In the genomic region with DNA sequence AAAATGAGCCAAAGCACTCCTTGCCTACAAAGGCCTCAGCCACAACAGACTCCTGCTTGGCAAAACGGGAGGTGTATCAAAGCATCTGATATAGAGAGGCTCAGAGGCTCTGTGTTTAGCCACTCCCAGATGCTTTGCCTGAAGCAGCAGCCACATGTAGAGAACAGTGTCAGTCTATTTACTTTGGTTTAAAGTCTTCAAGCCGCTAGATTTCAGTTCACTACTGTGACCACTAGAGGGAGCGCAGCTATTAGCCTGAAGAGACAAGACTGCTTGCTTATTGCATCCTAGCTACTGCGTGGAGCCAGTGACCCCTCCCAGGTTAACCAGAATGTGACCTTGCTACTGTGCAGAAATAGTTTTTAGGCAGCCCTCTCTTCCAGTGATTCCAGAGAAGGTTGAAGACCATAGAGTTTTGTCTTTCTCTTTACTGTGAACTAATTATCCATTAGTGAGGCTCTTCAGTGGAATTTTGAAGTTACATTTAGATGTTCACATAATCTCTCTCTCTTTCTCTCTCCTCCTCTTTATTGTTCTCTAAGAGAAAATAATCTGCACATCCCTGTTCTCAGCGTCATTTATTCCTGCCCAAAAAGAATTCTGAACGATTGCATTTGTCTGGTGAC, we compare ENCODE assay signal across 8 cellular contexts. TPM values are rescaled to one million over a fixed set of nuclear protein-coding genes. Genes with fewer than 3 reads are reported as not detected.
DNase-seq lines count a peak whose midpoint lies in the region; ATAC-seq, FAIRE-seq and TF ChIP-seq lines count a peak whose summit lies in the region.

No MANE protein-coding gene starts in this region.

- TF ChIP-seq RAD21 in H1 (IDR thresholded peaks at IDR 0.05 in 1 of 2, conservative IDR thresholded peaks at IDR 0.05 in 1 of 2; ENCODE audit: low read depth in 2 of 2, low read length in 2 of 2) = peak; percentile 95 to 96

- H3K23ac ChIP-seq in H1 (ENCODE audit: insufficient read length) = no peak overlapping the region

- peaks cover 14% of the 10 kb centered on the region for H3K27me3 Mint-ChIP-seq in activated CD8-positive, alpha-beta T cell treated with anti-CD3 and anti-CD28 coated beads for 36 hours

- no peak overlapping the region for H2BK20ac ChIP-seq in H1 (ENCODE audit: low read length)

- H3K27ac Mint-ChIP-seq in activated CD8-positive, alpha-beta T cell treated with anti-CD3 and anti-CD28 coated beads for 36 hours = no peak overlapping the region

- H3K9me3 ChIP-seq in H1 (ENCODE audit: insufficient read depth in 2 of 2, low read depth in 1 of 2, low read length in 1 of 2) = no peaks in the 10 kb centered on the region

- H3K36me3 ChIP-seq in H1 (ENCODE audit: control insufficient read depth in 2 of 4, insufficient read depth in 4 of 4, low read length in 3 of 4) = no peaks in the 10 kb centered on the region

- H2BK12ac ChIP-seq in H1 (ENCODE audit: low read depth, low read length) = no peak overlapping the region

- peaks cover 2% of the 10 kb centered on the region; the same call in 1 of the 2 replicates for H3K23me2 ChIP-seq in H1 (ENCODE audit: low read depth, low read length)

- no peak overlapping the region for H2BK15ac ChIP-seq in H1 (ENCODE audit: low read length)

- POLR2A ChIA-PET in activated CD8-positive, alpha-beta T cell treated with anti-CD3 and anti-CD28 coated beads for 36 hours (lab: Charles Lee) = interaction anchor here (0.6 kb wide), 1 partner anchor 74 kb away, joined by 3 read pairs; no protein-coding TSS in a partner anchor
- POLR2A ChIA-PET in H1 (lab: Charles Lee; ENCODE audit: partially characterized antibody) = interaction anchor here (0.6 to 0.9 kb wide), 2 partner anchors 159 to 190 kb away, joined by 3 to 5 read pairs; no protein-coding TSS in a partner anchor

- no peaks in the 10 kb centered on the region for H3K36me3 Mint-ChIP-seq in activated CD8-positive, alpha-beta T cell treated with anti-CD3 and anti-CD28 coated beads for 36 hours (ENCODE audit: low read depth)

- H3K79me2 ChIP-seq in H1 (ENCODE audit: control insufficient read depth in 1 of 2, insufficient read depth in 2 of 2, low read length in 2 of 2) = no peaks in the 10 kb centered on the region

- no peaks in the 10 kb centered on the region for H3K79me1 ChIP-seq in H1 (ENCODE audit: low read depth, low read length)

- H4K20me1 ChIP-seq in H1 (replicated peaks in 1 of 2; ENCODE audit: control insufficient read depth in 1 of 2, insufficient read depth in 2 of 2, low read length in 2 of 2) = no peaks in the 10 kb centered on the region

- H3K4me1 Mint-ChIP-seq in activated CD8-positive, alpha-beta T cell treated with anti-CD3 and anti-CD28 coated beads for 36 hours (ENCODE audit: low read depth) = no peaks in the 10 kb centered on the region

- H3K9me3 Mint-ChIP-seq in activated CD8-positive, alpha-beta T cell treated with anti-CD3 and anti-CD28 coated beads for 36 hours = no peaks in the 10 kb centered on the region

- intact Hi-C loops in activated CD8-positive, alpha-beta T cell treated with anti-CD3 and anti-CD28 coated beads for 36 hours (cut with micrococcal nuclease) = loop anchor here (1.0 kb wide), 1 partner anchor 281 kb away; no protein-coding TSS in a partner anchor

- peak; percentile 87 for FAIRE-seq in H1 (lab: Jason Lieb, UNC)

- H3K4ac ChIP-seq in H1 (replicated peaks; ENCODE audit: insufficient read length, low read depth, low read length) = no peak overlapping the region

- H2BK120ac ChIP-seq in H1 (replicated peaks; ENCODE audit: low read depth, low read length) = no peak overlapping the region

- H4K91ac ChIP-seq in H1 (replicated peaks; ENCODE audit: insufficient read length, low read length) = no peak overlapping the region

- no peak overlapping the region for H3K4me3 ChIP-seq in HL-60 (replicated peaks; ENCODE audit: insufficient read depth, low read length)
- no peak overlapping the region for H3K4me3 ChIP-seq in H1 (ENCODE audit: extremely low read depth in 1 of 4, insufficient read depth in 2 of 4, low read depth in 3 of 4, low read length in 4 of 4)

- H4K5ac ChIP-seq in H1 (ENCODE audit: insufficient read length, low read depth, low read length) = no peak overlapping the region

- no peaks in the 10 kb centered on the region for H3K4me1 ChIP-seq in H1 (replicated peaks in 1 of 4; ENCODE audit: control insufficient read depth in 3 of 4, insufficient read depth in 4 of 4, low read length in 3 of 4)

- H3K18ac ChIP-seq in H1 (ENCODE audit: extremely low read depth, low read length) = no peak overlapping the region

- H3K27ac ChIP-seq in HL-60 (replicated peaks) (no peak overlapping the region), H1 (ENCODE audit: low read depth, low read length) (no peak overlapping the region)

- no peak overlapping the region for H2BK5ac ChIP-seq in H1 (ENCODE audit: low read depth, low read length)

- H3K56ac ChIP-seq in H1 (replicated peaks; ENCODE audit: insufficient read length, low read depth, low read length) = no peak overlapping the region

- no peaks in the 10 kb centered on the region for H3K27me3 ChIP-seq in HL-60 (ENCODE audit: insufficient read depth, poor library complexity, severe bottlenecking)
- H3K27me3 ChIP-seq in H1 (replicated peaks in 1 of 4; ENCODE audit: control insufficient read depth in 3 of 4, extremely low read depth in 1 of 4, insufficient read depth in 3 of 4, low read length in 3 of 4) = no peaks in the 10 kb centered on the region

- TF ChIP-seq EP300 in H1 (IDR thresholded peaks at IDR 0.05; ENCODE audit: borderline replicate concordance in 1 of 2, low read depth in 2 of 2, low read length in 2 of 2) = no peak

- DNase-seq in DMS 273 treated with DMSO at 0.1 percent for 48 hours (lab: John Stamatoyannopoulos, UW) (peak; percentile 75), HL-60 (ENCODE audit: low read depth in 1 of 2, low spot score in 1 of 2) (peak; percentile 28 to 65), NCI-H774 (lab: John Stamatoyannopoulos, UW) (peak; percentile 76), H1 (ENCODE audit: low read depth in 1 of 2, low spot score in 2 of 2) (peak; percentile 66 to 70), midbrain (lab: John Stamatoyannopoulos, UW) (peak; percentile 86)
- peak; percentile 75 for DNase-seq in activated CD8-positive, alpha-beta T cell treated with anti-CD3 and anti-CD28 coated beads for 36 hours
- DNase-seq in stimulated activated CD8-positive, alpha-beta memory T cell treated with anti-CD3 and anti-CD28 coated beads, Interleukin-7, amount 100 ng/mL, for 1 hour (ENCODE audit: low read depth in 2 of 2) = peak; percentile 9 to 14

- H2AK5ac ChIP-seq in H1 (ENCODE audit: low read depth, low read length) = no peak overlapping the region

- H3K4me3 Mint-ChIP-seq in activated CD8-positive, alpha-beta T cell treated with anti-CD3 and anti-CD28 coated beads for 36 hours = no peak overlapping the region

- H3K4me2 ChIP-seq in H1 (ENCODE audit: insufficient read depth in 1 of 2, low read depth in 2 of 2, low read length in 2 of 2) = no peak overlapping the region

- no peak for TF ChIP-seq POLR2A in H1 (IDR thresholded peaks at IDR 0.05; ENCODE audit: control extremely low read depth in 1 of 2, low read depth in 2 of 2, low read length in 2 of 2)

- 20% methylated on average over 6 of the region's 6 CpGs; no CpG with 5 or more reads in 1 of the 2 experiments for WGBS in H1 (ENCODE audit: extremely low coverage in 1 of 2, insufficient coverage in 1 of 2, insufficient read length in 1 of 2, insufficient replicate concordance in 2 of 2, low coverage in 1 of 2, low lambda C conversion rate in 2 of 2, missing lambda C conversion rate in 1 of 2), 2 experiments

- peak; percentile 92 for TF ChIP-seq CTCF in HL-60 (IDR thresholded peaks at IDR 0.05; ENCODE audit: insufficient read depth, low read length)
- peak; percentile 85 for TF ChIP-seq CTCF in activated CD8-positive, alpha-beta T cell treated with anti-CD3 and anti-CD28 coated beads for 36 hours (IDR thresholded peaks at IDR 0.05)
- peak; percentile 23 to 94 (median 92) for TF ChIP-seq CTCF in H1 (IDR thresholded peaks at IDR 0.05; ENCODE audit: control extremely low read depth in 1 of 3, insufficient read depth in 1 of 3, low read depth in 1 of 3, low read length in 3 of 3)

- peak; percentile 97 for ATAC-seq in GM21381 (IDR thresholded peaks at IDR 0.05; ENCODE audit: unreplicated experiment)
- ATAC-seq in activated CD8-positive, alpha-beta T cell treated with anti-CD3 and anti-CD28 coated beads for 36 hours = peak; percentile 74

- CTCF ChIA-PET in activated CD8-positive, alpha-beta T cell treated with anti-CD3 and anti-CD28 coated beads for 36 hours (lab: Charles Lee) = interaction anchor here (0.6 to 3.8 kb wide), 33 partner anchors 9 to 716 kb away, joined by 3 to 56 read pairs (median 4); a partner anchor contains a TSS
- CTCF ChIA-PET in H1 (lab: Charles Lee; ENCODE audit: partially characterized antibody) = interaction anchor here (0.5 to 4.1 kb wide), 29 partner anchors 9 to 716 kb away, joined by 3 to 62 read pairs (median 4); a partner anchor contains a TSS

- H3K9ac ChIP-seq in H1 (replicated peaks in 1 of 4; ENCODE audit: extremely low read depth in 1 of 4, low read depth in 3 of 4, low read length in 3 of 4) = no peak overlapping the region

- no peak overlapping the region for H3K14ac ChIP-seq in H1 (ENCODE audit: insufficient read length)

- no peak overlapping the region for H4K8ac ChIP-seq in H1 (ENCODE audit: extremely low read depth, insufficient read depth, low read length)

- H2AFZ ChIP-seq in H1 (ENCODE audit: low read length) = no peak overlapping the region

TF ChIP-seq in H1, 55 proteins besides CTCF, POLR2A, EP300 and RAD21:
- TF ChIP-seq CEBPB (IDR thresholded peaks at IDR 0.05; ENCODE audit: low read depth, low read length) (peak; percentile 33), BCL11A (IDR thresholded peaks at IDR 0.05; ENCODE audit: low read depth in 2 of 2, low read length in 2 of 2) (no peak)

RNA-seq across cellular contexts. Expression of a gene that starts 39.3 kb away (rescaled TPM):
- total RNA-seq in activated CD8-positive, alpha-beta T cell treated with anti-CD3 and anti-CD28 coated beads for 36 hours = not detected
- total RNA-seq in H1 (2021; fragmentation: NEBNext Ultra II Directional; extraction: Animal tissue kit (Norgen Biotek cat#: 25700)) = 0.06 TPM in 1 of 2 replicates, not detected in the other
- 0.02 TPM in 1 of 2 replicates, not detected in the other for polyA plus RNA-seq in H1 (2011; rRNA removed)
- polyA plus RNA-seq in H1 (2011; cell fraction: cytosol; rRNA removed) = 0.01 TPM
- polyA plus RNA-seq in H1 (2011; cell fraction: nucleus; rRNA removed) = not detected
- polyA plus RNA-seq in H1 (2012, experiment 1 of 2) = 0.03 TPM in 1 of 4 replicates, not detected in the others
- not detected for polyA plus RNA-seq in H1 (2012, experiment 2 of 2)
- polyA plus RNA-seq in H1 (2013, experiment 1 of 2) = 0.08 TPM
- 0.07 TPM for polyA plus RNA-seq in H1 (2013, experiment 2 of 2)
- not detected in 2 replicates for polyA minus RNA-seq in H1 (2011; rRNA and poly(A)+ RNA removed)
- not detected for polyA minus RNA-seq in H1 (2011; cell fraction: cytosol; rRNA and poly(A)+ RNA removed)
- polyA minus RNA-seq in H1 (2011; cell fraction: nucleus; rRNA and poly(A)+ RNA removed) = not detected

Comparison
In these comparisons a context has a peak if more than half of its experiments do, and no peak if none do; other contexts are left out.
1. DNase-seq: peak in every context shown above with its lines; median percentile 86 in midbrain; 76 in NCI-H774; 75 in DMS 273 treated with DMSO at 0.1 percent for 48 hours; 75 in activated CD8-positive, alpha-beta T cell treated with anti-CD3 and anti-CD28 coated beads for 36 hours; 68 in H1; 46 in HL-60; 12 in stimulated activated CD8-positive, alpha-beta memory T cell treated with anti-CD3 and anti-CD28 coated beads, Interleukin-7, amount 100 ng/mL, for 1 hour.